34 cellular contexts compared by ENCODE assay signal in the genomic region with DNA sequence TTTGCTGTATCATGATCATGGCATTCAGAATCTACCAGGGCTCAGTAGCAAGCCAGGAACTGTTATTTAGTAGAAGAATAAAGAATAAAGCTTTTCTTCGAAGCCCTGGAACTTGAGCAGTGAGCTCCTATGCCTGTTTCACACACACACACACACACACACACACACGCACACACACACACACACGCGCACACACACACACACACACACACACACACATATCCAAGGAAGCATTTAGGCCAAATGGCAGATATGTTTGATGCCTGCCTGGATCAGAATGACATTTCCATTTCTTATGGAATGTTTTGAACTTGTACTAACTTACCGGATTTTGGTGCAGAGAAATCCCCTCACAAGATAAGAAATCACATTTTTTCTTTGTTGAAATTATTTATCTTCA.
"Had no signal": no experiment of that assay in that cellular context is flagged by ENCODE, and none has a peak within 500 bp of the region (broad histone marks: within the 10 kb centered on the region; RNA-seq: fewer than 3 reads in every experiment).

No MANE protein-coding gene starts in this region.

- H3K36me3 ChIP-seq: MG63 had no signal

- H3K9me3 ChIP-seq: MG63 had no signal

- DNase-seq: Kasumi-1, MG63, MM.1S, MV-4-11, NCI-H1048, NCI-H1092, NCI-H1092 treated with DMSO at 0.1 percent for 48 hours, NCI-H1105, NCI-H1105 treated with DMSO at 0.1 percent for 48 hours, NCI-H1417, NCI-H1417 treated with DMSO at 0.1 percent for 48 hours, NCI-H1436, NCI-H1436 treated with DMSO at 0.1 percent for 48 hours, NCI-H146, NCI-H1694, NCI-H1694 treated with DMSO at 0.1 percent for 48 hours, NCI-H187, NCI-H187 treated with DMSO at 0.1 percent for 48 hours, NCI-H1930, NCI-H2029, NCI-H2029 treated with DMSO at 0.1 percent for 48 hours, NCI-H2081, NCI-H2081 treated with DMSO at 0.1 percent for 48 hours, NCI-H2107, NCI-H2171, NCI-H2171 treated with DMSO at 0.1 percent for 48 hours, NCI-H2227 treated with DMSO at 0.1 percent for 48 hours, NCI-H226, NCI-H345, NCI-H446, NCI-H446 treated with DMSO at 0.1 percent for 48 hours, NCI-H510A, NCI-H510A treated with DMSO at 0.1 percent for 48 hours, NCI-H524 had no signal

- H3K4me3 ChIP-seq: MG63 had no signal
